8 cellular contexts compared by ENCODE assay signal in the genomic region with DNA sequence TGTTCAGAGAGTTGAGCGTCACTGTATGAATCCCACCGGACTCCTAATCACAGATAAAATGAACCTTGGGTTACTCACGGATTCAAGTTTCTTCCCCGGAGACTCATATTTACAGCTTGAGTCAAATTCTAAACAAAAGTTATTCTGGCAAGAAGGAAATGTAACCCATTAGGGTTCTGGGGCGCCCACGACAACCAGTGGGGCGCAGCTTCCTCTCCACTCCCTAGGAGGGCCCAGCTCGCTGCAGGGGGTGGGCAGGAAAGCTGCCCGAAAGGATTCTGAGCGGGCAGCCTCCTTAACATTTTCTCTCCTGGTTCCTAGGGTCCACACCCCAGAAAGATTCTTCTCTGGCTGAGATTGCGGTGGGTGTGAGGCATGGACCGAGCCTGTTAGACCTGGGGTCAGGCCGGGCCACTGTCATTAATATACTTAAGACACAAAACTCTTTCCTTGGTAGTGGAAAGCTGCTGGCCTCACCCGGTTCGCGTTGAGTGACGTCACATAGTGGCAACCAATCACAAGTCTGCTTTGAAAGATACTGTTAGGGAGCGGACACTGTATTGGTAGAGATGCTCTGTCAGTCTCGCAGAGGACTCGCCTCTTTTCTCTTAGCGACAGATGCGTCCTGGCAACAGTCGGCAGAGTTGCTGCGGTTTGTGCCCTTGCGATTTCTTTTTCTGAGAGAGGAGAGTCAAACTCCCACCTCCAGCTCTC. TPM values are rescaled to one million over a fixed set of nuclear protein-coding genes. Genes with fewer than 3 reads are reported as not detected.
A peak's percentile ranks its signal among the peaks of the same experiment; 100 is the strongest.
DNase-seq lines count a peak whose midpoint lies in the region; ATAC-seq and TF ChIP-seq lines count a peak whose summit lies in the region.

No MANE protein-coding gene starts in this region.

- TF ChIP-seq CTCF in DOHH2 (IDR thresholded peaks at IDR 0.05; ENCODE audit: low read depth, low read length, poor library complexity, severe bottlenecking) = no peak
- TF ChIP-seq CTCF in GM23338 (conservative IDR thresholded peaks at IDR 0.05; ENCODE audit: low read depth in 2 of 2) = no peak
- TF ChIP-seq CTCF in Loucy (conservative IDR thresholded peaks at IDR 0.05; ENCODE audit: low read length) = no peak
- TF ChIP-seq CTCF in SK-N-SH (IDR thresholded peaks at IDR 0.05) = no peak
- TF ChIP-seq CTCF in heart left ventricle (IDR thresholded peaks at IDR 0.05) = no peak
- no peak for TF ChIP-seq CTCF in type B pancreatic cell (conservative IDR thresholded peaks at IDR 0.05)

- H3K4me1 ChIP-seq in DOHH2 (ENCODE audit: control insufficient read depth, low read length) (peaks cover 19% of the 10 kb centered on the region), GM23338 (ENCODE audit: insufficient read depth) (no peaks in the 10 kb centered on the region), Loucy (ENCODE audit: insufficient read depth, low read length, poor library complexity, severe bottlenecking) (no peaks in the 10 kb centered on the region), SK-N-SH (ENCODE audit: control insufficient read depth in 1 of 2, insufficient read depth in 2 of 2, low read depth in 1 of 2, low read length in 1 of 2) (peaks cover 3 to 4% of the 10 kb centered on the region in 2 experiments; a peak in 2 of 4 replicates), heart left ventricle (peaks cover 0 to 11% (median 3%) of the 10 kb centered on the region in 12 donors)

- H3K4me2 ChIP-seq in DOHH2 (ENCODE audit: low read length) (peak overlapping the region; percentile 78), GM23338 (peak overlapping the region; percentile 72), Loucy (ENCODE audit: low read depth, low read length, poor library complexity, severe bottlenecking) (peak overlapping the region; percentile 71), SK-N-SH (peak overlapping the region; percentile 73)

- TF ChIP-seq EP300 in SK-N-SH (IDR thresholded peaks at IDR 0.05; ENCODE audit: borderline replicate concordance in 1 of 2, low read depth in 1 of 2, low read length in 1 of 2) = no peak

- H3K9me3 Mint-ChIP-seq in GM23338 = no peaks in the 10 kb centered on the region
- no peaks in the 10 kb centered on the region for H3K9me3 Mint-ChIP-seq in activated naive CD8-positive, alpha-beta T cell treated with anti-CD3 and anti-CD28 coated beads, Interleukin-2, amount 50 U/mL, for 24 hours
- no peaks in the 10 kb centered on the region for H3K9me3 Mint-ChIP-seq in type B pancreatic cell

- H3K79me2 ChIP-seq in DOHH2 (ENCODE audit: control insufficient read depth, low read length) (no peaks in the 10 kb centered on the region), GM23338 (replicated peaks; ENCODE audit: insufficient read depth) (no peaks in the 10 kb centered on the region), Loucy (ENCODE audit: insufficient read depth, low read length) (no peaks in the 10 kb centered on the region), SK-N-SH (ENCODE audit: insufficient read depth) (no peaks in the 10 kb centered on the region)

- no peak for TF ChIP-seq POLR2A in heart left ventricle (IDR thresholded peaks at IDR 0.05)

- no peak for TF ChIP-seq RAD21 in SK-N-SH (IDR thresholded peaks at IDR 0.05; ENCODE audit: low read length)

- H3K36me3 ChIP-seq in DOHH2 (ENCODE audit: control insufficient read depth, low read length) = no peaks in the 10 kb centered on the region
- H3K36me3 ChIP-seq in GM23338 (ENCODE audit: insufficient read depth) = no peaks in the 10 kb centered on the region
- H3K36me3 ChIP-seq in Loucy (ENCODE audit: insufficient read depth, low read length) = no peaks in the 10 kb centered on the region
- no peaks in the 10 kb centered on the region for H3K36me3 ChIP-seq in SK-N-SH (replicated peaks in 1 of 2; ENCODE audit: control insufficient read depth in 1 of 2, insufficient read depth in 2 of 2, low read length in 1 of 2)
- H3K36me3 ChIP-seq in heart left ventricle = no peaks in the 10 kb centered on the region

- peak; percentile 99 for ATAC-seq in GM23338
- ATAC-seq in activated naive CD8-positive, alpha-beta T cell treated with anti-CD3 and anti-CD28 coated beads, Interleukin-2, amount 50 U/mL, for 24 hours = peak; percentile 100
- peak; percentile 99 to 100 (median 100) for ATAC-seq in heart left ventricle

- H2AFZ ChIP-seq in GM23338 = peak overlapping the region; percentile 29; the same call in 1 of the 2 replicates
- H2AFZ ChIP-seq in Loucy (ENCODE audit: low read length) = peak overlapping the region; percentile 73
- H2AFZ ChIP-seq in SK-N-SH (ENCODE audit: low read depth) = peak overlapping the region; percentile 89

- H3K27me3 Mint-ChIP-seq in GM23338 (ENCODE audit: insufficient read depth, low read depth, poor library complexity) (no peaks in the 10 kb centered on the region), type B pancreatic cell (no peaks in the 10 kb centered on the region)
- H3K27me3 Mint-ChIP-seq in activated naive CD8-positive, alpha-beta T cell treated with anti-CD3 and anti-CD28 coated beads, Interleukin-2, amount 50 U/mL, for 24 hours = peaks cover 11% of the 10 kb centered on the region

- H3K27me3 ChIP-seq in DOHH2 (ENCODE audit: control insufficient read depth, low read length) = peaks cover 6% of the 10 kb centered on the region; the same call in 1 of the 2 replicates
- H3K27me3 ChIP-seq in GM23338 (ENCODE audit: insufficient read depth) = peaks cover 6% of the 10 kb centered on the region; the same call in 1 of the 2 replicates
- H3K27me3 ChIP-seq in Loucy (ENCODE audit: insufficient read depth, low read length, poor library complexity, severe bottlenecking) = no peaks in the 10 kb centered on the region
- peaks cover 7% of the 10 kb centered on the region; the same call in 1 of the 2 replicates for H3K27me3 ChIP-seq in SK-N-SH (ENCODE audit: insufficient read depth)
- no peaks in the 10 kb centered on the region for H3K27me3 ChIP-seq in heart left ventricle

- H3K36me3 Mint-ChIP-seq in GM23338 (ENCODE audit: low read depth) = no peaks in the 10 kb centered on the region
- H3K36me3 Mint-ChIP-seq in activated naive CD8-positive, alpha-beta T cell treated with anti-CD3 and anti-CD28 coated beads, Interleukin-2, amount 50 U/mL, for 24 hours (ENCODE audit: low read depth) = no peaks in the 10 kb centered on the region
- H3K36me3 Mint-ChIP-seq in type B pancreatic cell = no peaks in the 10 kb centered on the region

- DNase-seq in GM23338 (ENCODE audit: low spot score) (peak; percentile 99), SK-N-SH (peak; percentile 88), heart left ventricle (peak; percentile 76 to 93 (median 92)), posterior cingulate gyrus (peak; percentile 51 to 92 (median 72)), type B pancreatic cell (ENCODE audit: extremely low spot score, unreplicated experiment) (peak; percentile 89)
- peak; percentile 82 for DNase-seq in activated naive CD8-positive, alpha-beta T cell treated with anti-CD3 and anti-CD28 coated beads, Interleukin-2, amount 50 U/mL, for 24 hours

- H3K9ac ChIP-seq in Loucy (ENCODE audit: low read depth, low read length, poor library complexity, severe bottlenecking) (no peak overlapping the region), SK-N-SH (no peak overlapping the region)

- H4K20me1 ChIP-seq in DOHH2 (ENCODE audit: control insufficient read depth, insufficient read depth, low read depth, low read length) (no peaks in the 10 kb centered on the region), GM23338 (replicated peaks; ENCODE audit: insufficient read depth) (no peaks in the 10 kb centered on the region), Loucy (ENCODE audit: insufficient read depth, low read length, poor library complexity, severe bottlenecking) (no peaks in the 10 kb centered on the region), SK-N-SH (ENCODE audit: insufficient read depth) (no peaks in the 10 kb centered on the region)

- intact Hi-C loops in heart left ventricle (cut with DNase I) (no loop called here), posterior cingulate gyrus (cut with DNase I) (no loop called here)

- H3K27ac ChIP-seq in DOHH2 (ENCODE audit: low read depth, low read length) (no peak overlapping the region), GM23338 (ENCODE audit: low read depth) (no peak overlapping the region), SK-N-SH (ENCODE audit: low read depth in 2 of 2, low read length in 1 of 2) (no peak overlapping the region), heart left ventricle (peak overlapping the region in 9 of 12 donors; percentile 5 to 69 (median 56))

- H3F3A ChIP-seq in DOHH2 (ENCODE audit: control insufficient read depth, insufficient read depth) (no peaks in the 10 kb centered on the region), GM23338 (replicated peaks; ENCODE audit: low read depth) (no peaks in the 10 kb centered on the region), Loucy (ENCODE audit: low read depth) (no peaks in the 10 kb centered on the region), SK-N-SH (replicated peaks; ENCODE audit: insufficient read depth) (no peaks in the 10 kb centered on the region)

- peak overlapping the region; percentile 75 for H3K4me3 ChIP-seq in DOHH2 (ENCODE audit: low read length)
- peak overlapping the region; percentile 52 for H3K4me3 ChIP-seq in GM23338
- H3K4me3 ChIP-seq in Loucy (ENCODE audit: low read length, poor library complexity, severe bottlenecking) = peak overlapping the region; percentile 66
- H3K4me3 ChIP-seq in SK-N-SH (ENCODE audit: low read depth in 2 of 2, low read length in 1 of 2) = peak overlapping the region; percentile 57 to 59
- H3K4me3 ChIP-seq in heart left ventricle = peak overlapping the region; percentile 7 to 72 (median 56)

- H3K27ac Mint-ChIP-seq in GM23338 (peak overlapping the region; percentile 82), type B pancreatic cell (peak overlapping the region; percentile 91)
- H3K27ac Mint-ChIP-seq in activated naive CD8-positive, alpha-beta T cell treated with anti-CD3 and anti-CD28 coated beads, Interleukin-2, amount 50 U/mL, for 24 hours = peak overlapping the region; percentile 80

- H3K9me3 ChIP-seq in DOHH2 (ENCODE audit: control insufficient read depth, insufficient read depth, low read length) (no peaks in the 10 kb centered on the region), Loucy (ENCODE audit: insufficient read depth, low read depth, low read length) (no peaks in the 10 kb centered on the region), SK-N-SH (no peaks in the 10 kb centered on the region), heart left ventricle (no peaks in the 10 kb centered on the region)

- POLR2A ChIA-PET in SK-N-SH (lab: Yijun Ruan, JAX) = no interaction called here

- CTCF ChIA-PET in SK-N-SH (lab: Yijun Ruan, JAX) = interaction anchor here (1.4 kb wide), 1 partner anchor 166 kb away, joined by 4 read pairs; no protein-coding TSS in a partner anchor

- peak overlapping the region; percentile 86 for H3K4me3 Mint-ChIP-seq in GM23338
- peak overlapping the region; percentile 78 for H3K4me3 Mint-ChIP-seq in activated naive CD8-positive, alpha-beta T cell treated with anti-CD3 and anti-CD28 coated beads, Interleukin-2, amount 50 U/mL, for 24 hours
- peak overlapping the region; percentile 89 for H3K4me3 Mint-ChIP-seq in type B pancreatic cell

- H3K4me1 Mint-ChIP-seq in GM23338 (peaks cover 15% of the 10 kb centered on the region; the same call in 2 of the 3 replicates), type B pancreatic cell (ENCODE audit: unreplicated experiment) (peaks cover 23% of the 10 kb centered on the region)
- H3K4me1 Mint-ChIP-seq in activated naive CD8-positive, alpha-beta T cell treated with anti-CD3 and anti-CD28 coated beads, Interleukin-2, amount 50 U/mL, for 24 hours = peaks cover 20% of the 10 kb centered on the region

- 2% methylated on average over 20 of the region's 25 CpGs for WGBS in SK-N-SH (ENCODE audit: low lambda C conversion rate)
- 3 to 5% (median 5%) methylated on average over 23 to 25 of the region's 25 CpGs for WGBS in heart left ventricle, 4 donors

- H3K9me2 ChIP-seq in DOHH2 (replicated peaks; ENCODE audit: control insufficient read depth, low read length) = no peaks in the 10 kb centered on the region
- no peaks in the 10 kb centered on the region for H3K9me2 ChIP-seq in GM23338 (ENCODE audit: insufficient read depth)
- no peaks in the 10 kb centered on the region for H3K9me2 ChIP-seq in Loucy (replicated peaks; ENCODE audit: low read depth, low read length)
- H3K9me2 ChIP-seq in SK-N-SH = no peaks in the 10 kb centered on the region

RNA-seq across cellular contexts. Expression of a gene that starts 13.6 kb away (rescaled TPM):
- 4.4 and 7.2 TPM in 2 replicates for total RNA-seq in GM23338 (2014; rRNA removed; shearing (Covaris generic))
- polyA plus RNA-seq in GM23338 (2016; fragmentation: Nextera tagmentation; extraction: Ambion mirVana) (3.0 and 3.5 TPM in 2 replicates), SK-N-SH (2012; rRNA removed) (not detected in 2 replicates), heart left ventricle (1 to 10 TPM in 1 of 2 donors, under 1 TPM in 1; 0.07 to 1.1 TPM)
- not detected in 2 replicates for polyA plus RNA-seq in SK-N-SH (2012; cell fraction: cytosol; rRNA removed)
- not detected in 2 replicates for polyA plus RNA-seq in SK-N-SH (2012; cell fraction: nucleus; rRNA removed)
- total RNA-seq in heart left ventricle (1 to 10 TPM in 1 of 9 donors, under 1 TPM in 6, not detected in 2; 0.16 to 1.4 (median 0.35) TPM), type B pancreatic cell (ENCODE audit: low replicate concordance) (3.4 and 7.2 TPM in 2 replicates)

Comparison
In these comparisons a context has a peak if more than half of its experiments do, and no peak if none do; other contexts are left out.
1. H3K27ac ChIP-seq: peak in heart left ventricle (9 of 12); none in DOHH2 (single experiment), GM23338 (single experiment) and SK-N-SH (0 of 2).
2. H2AFZ ChIP-seq: peak in every context shown above with its lines; median percentile 89 in SK-N-SH; 73 in Loucy; 29 in GM23338.
3. Peak in every context shown above with its lines, with median percentiles within 50 percentile points of each other: H3K4me2 ChIP-seq, H3K4me3 ChIP-seq, ATAC-seq, DNase-seq, H3K27ac Mint-ChIP-seq and H3K4me3 Mint-ChIP-seq.